9 cellular contexts compared by ENCODE assay signal in the genomic region with DNA sequence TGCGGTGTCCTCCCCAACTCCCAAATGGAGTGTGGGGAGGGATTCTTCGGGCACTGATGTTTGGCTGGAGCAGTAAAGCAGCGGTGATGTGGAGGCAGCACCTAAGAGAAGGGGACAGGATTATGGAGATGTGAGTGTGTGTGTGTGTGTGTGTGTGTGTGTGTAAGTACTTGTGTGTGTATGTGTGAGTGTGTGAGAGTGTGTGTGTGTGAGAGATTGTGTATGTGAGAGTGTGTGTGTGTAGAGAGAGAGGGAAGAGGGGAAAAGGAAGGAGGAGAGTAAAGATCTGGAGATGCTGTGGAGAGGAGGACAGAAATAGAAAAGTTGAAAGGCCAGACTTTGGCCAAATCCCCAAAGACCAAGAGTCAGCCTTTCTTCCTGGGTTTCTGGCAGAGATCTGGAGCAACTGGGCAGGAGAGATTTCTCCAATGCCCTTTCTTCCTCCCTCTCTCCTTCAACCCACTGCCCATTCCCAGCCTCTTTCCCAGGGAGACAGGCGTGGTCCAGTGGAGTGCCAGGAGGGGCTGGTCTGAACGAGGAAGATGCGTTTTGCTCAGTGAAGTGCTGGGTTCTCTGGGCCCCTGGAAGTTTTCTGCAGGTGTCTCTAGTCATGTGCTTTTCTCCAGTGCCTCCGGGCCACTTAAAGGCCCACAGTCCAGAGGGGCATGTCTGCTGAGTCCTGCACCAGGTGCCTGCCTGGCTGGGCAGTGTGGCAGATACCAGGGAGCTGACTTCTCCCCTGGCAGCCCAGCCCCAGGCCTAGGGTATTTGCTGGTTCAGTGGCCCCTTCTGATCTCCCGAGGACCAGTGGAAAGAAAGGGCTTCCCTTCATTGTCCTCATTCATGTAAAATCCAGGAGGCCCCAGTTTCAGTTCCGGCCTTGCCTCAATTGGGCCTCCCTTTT.
A peak's percentile ranks its signal among the peaks of the same experiment; 100 is the strongest.
DNase-seq lines count a peak whose midpoint lies in the region; ATAC-seq and TF ChIP-seq lines count a peak whose summit lies in the region.
"Had no signal": no experiment of that assay in that cellular context is flagged by ENCODE, and none has a peak within 500 bp of the region (broad histone marks: within the 10 kb centered on the region; RNA-seq: fewer than 3 reads in every experiment).

No MANE protein-coding gene starts in this region.

- H3K4me3 Mint-ChIP-seq in mesothelial cell of epicardium, result no peak overlapping the region

- peaks cover 29 to 92% (median 66%) of the 10 kb centered on the region in 12 donors for H3K4me1 ChIP-seq in heart left ventricle
- H3K4me1 ChIP-seq in mammary epithelial cell (ENCODE audit: insufficient read depth, low read length), result peaks cover 69% of the 10 kb centered on the region
- peaks cover 4% of the 10 kb centered on the region for H3K4me1 ChIP-seq in urinary bladder (ENCODE audit: insufficient read depth)

- H3K9me3 Mint-ChIP-seq in mesothelial cell of epicardium, result no peaks in the 10 kb centered on the region

- peaks cover 52% of the 10 kb centered on the region for H3K4me1 Mint-ChIP-seq in mesothelial cell of epicardium

- in situ Hi-C loops in mammary epithelial cell (cut with MboI; ENCODE audit: low sequenced_read_pairs in 2 of 2), result no loop called here

- dilution Hi-C loops in mammary epithelial cell (cut with HindIII; ENCODE audit: low sequenced_read_pairs), result no loop called here

- DNase-seq in heart left ventricle, result peak in 2 of 5 donors; percentile 27 to 33
- no peak for DNase-seq in Right ventricle myocardium superior
- DNase-seq in mammary epithelial cell, result no peak
- no peak for DNase-seq in mesothelial cell of epicardium (ENCODE audit: low spot score in 2 of 2, unreplicated experiment in 2 of 2)
- no peak for DNase-seq in OCI-M1 (lab: John Stamatoyannopoulos, UW)
- DNase-seq in DMS53 treated with DMSO at 0.1 percent for 48 hours (lab: John Stamatoyannopoulos, UW; ENCODE audit: unreplicated experiment), result no peak
- DNase-seq in iPS-NIHi7 (ENCODE audit: extremely low spot score), result no peak
- DNase-seq: NCI-H187 treated with DMSO at 0.1 percent for 48 hours had no signal

- no peak overlapping the region for H3K9ac ChIP-seq in mammary epithelial cell (ENCODE audit: insufficient read depth, low read length)

- 49 to 58% (median 52%) methylated on average over 8 to 9 of the region's 9 CpGs for WGBS in heart left ventricle, 4 donors
- 75% methylated on average over 8 of the region's 9 CpGs for WGBS in mammary epithelial cell (ENCODE audit: low coverage, missing lambda C conversion rate)
- 65% methylated on average over 9 of the region's 9 CpGs for WGBS in urinary bladder

- H3K36me3 ChIP-seq in heart left ventricle, result peaks cover 0 to 3% (median 2%) of the 10 kb centered on the region in 9 donors
- H3K36me3 ChIP-seq in mammary epithelial cell (ENCODE audit: insufficient read depth, low read length), result peaks cover 1% of the 10 kb centered on the region
- no peaks in the 10 kb centered on the region for H3K36me3 ChIP-seq in urinary bladder (ENCODE audit: insufficient read depth)

- H3K4me3 ChIP-seq in heart left ventricle, result no peak overlapping the region
- H3K4me3 ChIP-seq in mammary epithelial cell (replicated peaks in 1 of 3; ENCODE audit: insufficient read depth in 1 of 3, low read depth in 2 of 3, low read length in 3 of 3), result no peak overlapping the region
- no peak overlapping the region for H3K4me3 ChIP-seq in urinary bladder (ENCODE audit: low read depth, low read length)

- intact Hi-C loops in heart left ventricle (cut with DNase I), result loop anchor here in 1 of 10 donors (5.0 kb wide), 1 partner anchor 39 kb away; no protein-coding TSS in a partner anchor
- intact Hi-C loops in Right ventricle myocardium superior (cut with DNase I), result no loop called here
- intact Hi-C loops in mammary epithelial cell (cut with micrococcal nuclease), result no loop called here

- no TSS peak for BruUV-seq in mammary epithelial cell (replicated peaks; lab: Mats Ljungman, UMichigan)

- no peaks in the 10 kb centered on the region for H3K27me3 Mint-ChIP-seq in mesothelial cell of epicardium (ENCODE audit: low read depth)

- peaks cover 95% of the 10 kb centered on the region for H3K79me2 ChIP-seq in mammary epithelial cell (ENCODE audit: insufficient read depth, low read length)

- TF ChIP-seq CTCF in heart left ventricle (IDR thresholded peaks at IDR 0.05) (no peak), mammary epithelial cell (conservative IDR thresholded peaks at IDR 0.05 in 1 of 2, IDR thresholded peaks at IDR 0.05 in 1 of 2; ENCODE audit: extremely low read depth in 1 of 2, insufficient read depth in 1 of 2, low read depth in 1 of 2, low read length in 2 of 2) (no peak), mesothelial cell of epicardium (IDR thresholded peaks at IDR 0.05; ENCODE audit: unreplicated experiment) (no peak)

- H3K9me3 ChIP-seq in heart left ventricle (no peaks in the 10 kb centered on the region), mammary epithelial cell (replicated peaks; ENCODE audit: insufficient read depth, low read length) (no peaks in the 10 kb centered on the region)

- no peak for TF ChIP-seq POLR2A in heart left ventricle (IDR thresholded peaks at IDR 0.05)

- peak in 1 of 4 donors; percentile 7 for ATAC-seq in heart left ventricle
- no peak for ATAC-seq in Right ventricle myocardium superior (ENCODE audit: poor library complexity)

- H2AFZ ChIP-seq in mammary epithelial cell (ENCODE audit: low read depth, low read length), result no peak overlapping the region

- H3K4me2 ChIP-seq in mammary epithelial cell (ENCODE audit: insufficient read depth, low read depth, low read length), result peak overlapping the region; percentile 75

- H4K20me1 ChIP-seq in mammary epithelial cell (ENCODE audit: insufficient read depth, low read length), result no peaks in the 10 kb centered on the region

- H3K27me3 ChIP-seq in heart left ventricle, result no peaks in the 10 kb centered on the region
- no peaks in the 10 kb centered on the region for H3K27me3 ChIP-seq in mammary epithelial cell (ENCODE audit: insufficient read depth, low read length)

- H3K27ac ChIP-seq in heart left ventricle, result peak overlapping the region; percentile 16 to 89 (median 65)
- peak overlapping the region; percentile 72 for H3K27ac ChIP-seq in mammary epithelial cell (ENCODE audit: insufficient read depth, low read depth, low read length)
- H3K27ac ChIP-seq in urinary bladder (ENCODE audit: low read depth), result peak overlapping the region; percentile 13

- CTCF ChIA-PET in mammary epithelial cell (lab: Charles Lee; ENCODE audit: low non-redundant PET), result no interaction called here

- H3K36me3 Mint-ChIP-seq in mesothelial cell of epicardium, result peaks cover 4% of the 10 kb centered on the region

- H3K27ac Mint-ChIP-seq in mesothelial cell of epicardium, result peak overlapping the region; percentile 67

Comparison
In these comparisons a context has a peak if more than half of its experiments do, and no peak if none do; other contexts are left out.
1. H3K27ac ChIP-seq: peak in every context shown above with its lines; median percentile 72 in mammary epithelial cell; 65 in heart left ventricle; 13 in urinary bladder.